Comparison of ENCODE assay signal across 1 cellular context in the genomic region with DNA sequence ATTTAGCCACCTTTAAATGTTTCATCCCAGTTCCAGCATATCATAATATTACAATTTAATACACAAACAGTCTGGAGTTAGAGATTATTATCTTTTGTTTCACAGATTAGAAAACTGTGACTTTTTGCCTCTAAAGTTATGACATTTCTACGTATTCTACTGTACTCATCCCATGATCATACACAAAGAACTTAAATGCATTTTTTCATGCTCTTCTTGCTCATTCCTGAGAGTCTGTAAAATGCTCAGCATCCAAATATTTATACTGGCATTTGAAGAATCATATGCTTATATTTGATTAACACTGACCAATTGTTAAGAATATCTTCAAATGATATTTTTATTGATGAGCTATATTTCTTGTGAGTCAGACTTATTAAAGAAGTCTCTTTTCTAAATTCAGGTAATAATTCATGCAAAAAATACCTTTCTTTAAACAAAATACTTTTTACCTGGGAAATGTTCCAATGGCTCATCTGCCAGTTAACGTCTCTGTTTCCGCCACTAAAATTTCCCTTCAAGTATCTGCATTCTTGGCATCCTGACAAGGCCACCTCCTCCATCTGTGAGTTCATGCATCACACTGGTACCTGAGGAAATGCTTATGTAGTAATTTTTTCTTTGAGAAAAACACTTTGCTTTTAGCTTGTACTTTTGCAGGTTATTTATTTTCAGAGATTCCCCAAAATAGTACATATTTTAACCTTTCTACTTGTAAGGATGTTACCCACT.
TF ChIP-seq lines count a peak whose summit lies in the region.

No MANE protein-coding gene starts in this region.

TF ChIP-seq in SK-N-SH, 30 proteins besides CTCF, POLR2A, EP300 and RAD21 (continued from another document):
- TF ChIP-seq, protein P1, sequence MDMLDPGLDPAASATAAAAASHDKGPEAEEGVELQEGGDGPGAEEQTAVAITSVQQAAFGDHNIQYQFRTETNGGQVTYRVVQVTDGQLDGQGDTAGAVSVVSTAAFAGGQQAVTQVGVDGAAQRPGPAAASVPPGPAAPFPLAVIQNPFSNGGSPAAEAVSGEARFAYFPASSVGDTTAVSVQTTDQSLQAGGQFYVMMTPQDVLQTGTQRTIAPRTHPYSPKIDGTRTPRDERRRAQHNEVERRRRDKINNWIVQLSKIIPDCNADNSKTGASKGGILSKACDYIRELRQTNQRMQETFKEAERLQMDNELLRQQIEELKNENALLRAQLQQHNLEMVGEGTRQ (IDR thresholded peaks at IDR 0.05; ENCODE audit: borderline replicate concordance, low read depth, low read length): no peak
- TF ChIP-seq, protein P2, sequence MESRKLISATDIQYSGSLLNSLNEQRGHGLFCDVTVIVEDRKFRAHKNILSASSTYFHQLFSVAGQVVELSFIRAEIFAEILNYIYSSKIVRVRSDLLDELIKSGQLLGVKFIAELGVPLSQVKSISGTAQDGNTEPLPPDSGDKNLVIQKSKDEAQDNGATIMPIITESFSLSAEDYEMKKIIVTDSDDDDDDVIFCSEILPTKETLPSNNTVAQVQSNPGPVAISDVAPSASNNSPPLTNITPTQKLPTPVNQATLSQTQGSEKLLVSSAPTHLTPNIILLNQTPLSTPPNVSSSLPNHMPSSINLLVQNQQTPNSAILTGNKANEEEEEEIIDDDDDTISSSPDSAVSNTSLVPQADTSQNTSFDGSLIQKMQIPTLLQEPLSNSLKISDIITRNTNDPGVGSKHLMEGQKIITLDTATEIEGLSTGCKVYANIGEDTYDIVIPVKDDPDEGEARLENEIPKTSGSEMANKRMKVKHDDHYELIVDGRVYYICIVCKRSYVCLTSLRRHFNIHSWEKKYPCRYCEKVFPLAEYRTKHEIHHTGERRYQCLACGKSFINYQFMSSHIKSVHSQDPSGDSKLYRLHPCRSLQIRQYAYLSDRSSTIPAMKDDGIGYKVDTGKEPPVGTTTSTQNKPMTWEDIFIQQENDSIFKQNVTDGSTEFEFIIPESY (IDR thresholded peaks at IDR 0.05; ENCODE audit: borderline replicate concordance, low read depth): no peak
- TF ChIP-seq FOSL2 (IDR thresholded peaks at IDR 0.05; ENCODE audit: borderline replicate concordance, low read depth) (no peak), RCOR1 (IDR thresholded peaks at IDR 0.05; ENCODE audit: low read length) (no peak), MEF2A (IDR thresholded peaks at IDR 0.05; ENCODE audit: borderline replicate concordance, low read depth) (0 out of 2 replicates have a peak, but pooled peaks have one; percentile 8), JUND (IDR thresholded peaks at IDR 0.05) (0 out of 2 replicates have a peak, but pooled peaks have one; percentile 23), NFIC (IDR thresholded peaks at IDR 0.05; ENCODE audit: borderline replicate concordance) (peak; percentile 88), MXI1 (IDR thresholded peaks at IDR 0.05; ENCODE audit: low read depth, low read length) (no peak), RFX5 (IDR thresholded peaks at IDR 0.05; ENCODE audit: low read length) (no peak), EZH2phosphoT487 (IDR thresholded peaks at IDR 0.05; ENCODE audit: borderline replicate concordance, low read depth) (no peak)
